ENCODE assay signal across 10 cellular contexts in the genomic region with DNA sequence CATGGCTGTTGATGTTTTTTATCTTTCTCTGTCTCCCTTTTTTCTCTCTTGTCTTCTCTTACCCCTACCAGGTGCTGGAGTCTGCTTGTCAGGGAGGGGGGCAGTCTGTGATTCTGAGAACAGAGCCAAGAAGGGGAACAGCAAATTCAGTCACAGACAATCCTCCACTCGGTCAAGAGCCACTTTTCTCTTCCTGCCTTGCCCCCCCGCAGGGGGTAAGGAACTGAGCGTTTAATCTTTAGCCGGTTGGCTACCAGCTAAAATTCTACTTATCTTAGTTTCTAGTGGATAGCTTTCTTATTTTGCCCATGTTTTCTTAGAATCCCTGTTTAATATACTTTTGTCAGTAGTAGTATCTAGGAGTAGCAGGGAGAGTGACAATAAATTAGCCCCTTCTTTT. TPM values are rescaled to one million over a fixed set of nuclear protein-coding genes. Genes with fewer than 3 reads are reported as not detected.
A peak's percentile ranks its signal among the peaks of the same experiment; 100 is the strongest.
DNase-seq lines count a peak whose midpoint lies in the region; ATAC-seq, FAIRE-seq and TF ChIP-seq lines count a peak whose summit lies in the region.
"Had no signal": no experiment of that assay in that cellular context is flagged by ENCODE, and none has a peak within 500 bp of the region (broad histone marks: within the 10 kb centered on the region; RNA-seq: fewer than 3 reads in every experiment).

No MANE protein-coding gene starts in this region.

- H3K4me1 ChIP-seq in keratinocyte (ENCODE audit: control insufficient read depth, extremely low read depth, insufficient read depth, low read length) (peaks cover 15% of the 10 kb centered on the region), thoracic aorta (ENCODE audit: control insufficient read depth in 1 of 2, low read depth in 2 of 2) (peaks cover 20 to 53% of the 10 kb centered on the region in 2 donors)
- H3K4me1 ChIP-seq: BE2C had no signal

- peak overlapping the region; percentile 47 for H3K4me2 ChIP-seq in keratinocyte (ENCODE audit: control insufficient read depth, extremely low read depth, insufficient read depth, low read depth, low read length)

- DNase-seq in activated T-cell treated with anti-CD3 and anti-CD28 coated beads, Interleukin-2, amount 50 U/mL, for 72 hours = no peak
- DNase-seq in activated T-cell treated with anti-CD3 and anti-CD28 coated beads, Interleukin-2, amount 50 U/mL, for 48 hours = no peak
- no peak for DNase-seq in activated T-helper 1 cell treated with anti-CD3 and anti-CD28 coated beads, Interleukin-12 subunit alpha, Interleukin-12 subunit beta, Interleukin-2, Interleukin-4 antibody, amounts not matched to agents 30 ng/mL and 10 ng/mL and 1 ng/mL, durations not matched to agents 14 hours and 24 hours and 36 hours (ENCODE audit: low spot score)
- DNase-seq in keratinocyte (ENCODE audit: low read depth, low spot score) (no peak), thoracic aorta (ENCODE audit: low spot score) (no peak), COR-L47 (lab: John Stamatoyannopoulos, UW) (no peak), DMS153 (lab: John Stamatoyannopoulos, UW) (no peak), SKM-1 (lab: John Stamatoyannopoulos, UW; ENCODE audit: unreplicated experiment) (no peak)
- DNase-seq: BE2C, Peyer's patch had no signal

- H4K20me1 ChIP-seq in keratinocyte (ENCODE audit: control insufficient read depth, extremely low read depth, insufficient read depth, low read length) = peaks cover 2% of the 10 kb centered on the region

- dilution Hi-C loops in keratinocyte (cut with MboI; ENCODE audit: extremely low pct_ligation_motif_present, low sequenced_read_pairs) = no loop called here

- H3K9me3 Mint-ChIP-seq in activated T-cell treated with anti-CD3 and anti-CD28 coated beads, Interleukin-2, amount 50 U/mL, for 72 hours = no peaks in the 10 kb centered on the region
- H3K9me3 Mint-ChIP-seq in activated T-helper 1 cell treated with anti-CD3 and anti-CD28 coated beads, Interleukin-12 subunit alpha, Interleukin-12 subunit beta, Interleukin-2, Interleukin-4 antibody, amounts not matched to agents 30 ng/mL and 10 ng/mL and 1 ng/mL, durations not matched to agents 14 hours and 24 hours and 36 hours = no peaks in the 10 kb centered on the region

- FAIRE-seq in keratinocyte (lab: Jason Lieb, UNC) = no peak

- peaks cover 62% of the 10 kb centered on the region for H3K79me2 ChIP-seq in keratinocyte (ENCODE audit: control insufficient read depth, insufficient read depth, low read length)

- H3K9me3 ChIP-seq in keratinocyte (ENCODE audit: control insufficient read depth, low read depth, low read length) (no peaks in the 10 kb centered on the region), thoracic aorta (no peaks in the 10 kb centered on the region)
- H3K9me3 ChIP-seq: BE2C, Peyer's patch had no signal

- ATAC-seq in activated T-cell treated with anti-CD3 and anti-CD28 coated beads, Interleukin-2, amount 50 U/mL, for 72 hours (replicated peaks in 1 of 2) = no peak
- no peak for ATAC-seq in thoracic aorta (ENCODE audit: insufficient number of reproducible peaks, low FRiP score, low read depth)

- TF ChIP-seq CTCF in keratinocyte (optimal IDR thresholded peaks at IDR 0.05 in 1 of 3, IDR thresholded peaks at IDR 0.05 in 1 of 3, conservative IDR thresholded peaks at IDR 0.05 in 1 of 3; ENCODE audit: extremely low read depth in 1 of 3, insufficient read depth in 2 of 3, low read length in 3 of 3) = no peak
- no peak for TF ChIP-seq CTCF in thoracic aorta (IDR thresholded peaks at IDR 0.05)

- H3K4me1 Mint-ChIP-seq in activated T-cell treated with anti-CD3 and anti-CD28 coated beads, Interleukin-2, amount 50 U/mL, for 72 hours (ENCODE audit: low read depth) = peaks cover 24% of the 10 kb centered on the region
- peaks cover 12% of the 10 kb centered on the region for H3K4me1 Mint-ChIP-seq in activated T-helper 1 cell treated with anti-CD3 and anti-CD28 coated beads, Interleukin-12 subunit alpha, Interleukin-12 subunit beta, Interleukin-2, Interleukin-4 antibody, amounts not matched to agents 30 ng/mL and 10 ng/mL and 1 ng/mL, durations not matched to agents 14 hours and 24 hours and 36 hours (ENCODE audit: low read depth)

- H3K4me3 Mint-ChIP-seq in activated T-cell treated with anti-CD3 and anti-CD28 coated beads, Interleukin-2, amount 50 U/mL, for 72 hours = peak overlapping the region; percentile 50 to 67
- peak overlapping the region; percentile 34 for H3K4me3 Mint-ChIP-seq in activated T-helper 1 cell treated with anti-CD3 and anti-CD28 coated beads, Interleukin-12 subunit alpha, Interleukin-12 subunit beta, Interleukin-2, Interleukin-4 antibody, amounts not matched to agents 30 ng/mL and 10 ng/mL and 1 ng/mL, durations not matched to agents 14 hours and 24 hours and 36 hours

- peaks cover 0 to 2% of the 10 kb centered on the region in 2 donors for H3K36me3 Mint-ChIP-seq in activated T-cell treated with anti-CD3 and anti-CD28 coated beads, Interleukin-2, amount 50 U/mL, for 72 hours (ENCODE audit: insufficient read depth in 2 of 2)
- H3K36me3 Mint-ChIP-seq in activated T-helper 1 cell treated with anti-CD3 and anti-CD28 coated beads, Interleukin-12 subunit alpha, Interleukin-12 subunit beta, Interleukin-2, Interleukin-4 antibody, amounts not matched to agents 30 ng/mL and 10 ng/mL and 1 ng/mL, durations not matched to agents 14 hours and 24 hours and 36 hours (ENCODE audit: low read depth) = peaks cover 3% of the 10 kb centered on the region

- H3K36me3 ChIP-seq in keratinocyte (ENCODE audit: control insufficient read depth in 2 of 2, extremely low read depth in 1 of 2, insufficient read depth in 2 of 2, low read length in 2 of 2) = peaks cover 0 to 1% of the 10 kb centered on the region in 2 experiments
- no peaks in the 10 kb centered on the region for H3K36me3 ChIP-seq in thoracic aorta
- H3K36me3 ChIP-seq: BE2C, Peyer's patch had no signal

- peak overlapping the region; percentile 13 for H3K27ac ChIP-seq in keratinocyte (ENCODE audit: control insufficient read depth, insufficient read depth, low read length)
- peak overlapping the region; percentile 99 for H3K27ac ChIP-seq in thoracic aorta
- H3K27ac ChIP-seq: Peyer's patch had no signal

- H3K27me3 Mint-ChIP-seq in activated T-cell treated with anti-CD3 and anti-CD28 coated beads, Interleukin-2, amount 50 U/mL, for 72 hours (ENCODE audit: low read depth) = peaks cover 22% of the 10 kb centered on the region
- peaks cover 64% of the 10 kb centered on the region for H3K27me3 Mint-ChIP-seq in activated T-helper 1 cell treated with anti-CD3 and anti-CD28 coated beads, Interleukin-12 subunit alpha, Interleukin-12 subunit beta, Interleukin-2, Interleukin-4 antibody, amounts not matched to agents 30 ng/mL and 10 ng/mL and 1 ng/mL, durations not matched to agents 14 hours and 24 hours and 36 hours (ENCODE audit: insufficient read depth)

- intact Hi-C loops in activated T-helper 1 cell treated with anti-CD3 and anti-CD28 coated beads, Interleukin-12 subunit alpha, Interleukin-12 subunit beta, Interleukin-2, Interleukin-4 antibody, amounts not matched to agents 30 ng/mL and 10 ng/mL and 1 ng/mL, durations not matched to agents 14 hours and 24 hours and 36 hours (cut with micrococcal nuclease) = loop anchor here (2.0 kb wide), 1 partner anchor 51 kb away; no protein-coding TSS in a partner anchor

- no peak overlapping the region for H2AFZ ChIP-seq in keratinocyte (ENCODE audit: control insufficient read depth, low read length)

- H3K9ac ChIP-seq in keratinocyte (ENCODE audit: control insufficient read depth, extremely low read depth, insufficient read depth, low read length) = no peak overlapping the region

- H3K9me1 ChIP-seq in keratinocyte (ENCODE audit: control insufficient read depth, extremely low read depth, insufficient read depth, low read length) = no peaks in the 10 kb centered on the region

- H3K27me3 ChIP-seq in keratinocyte (ENCODE audit: control insufficient read depth, extremely low read depth, insufficient read depth, low read length) (no peaks in the 10 kb centered on the region), thoracic aorta (replicated peaks; ENCODE audit: insufficient read depth) (no peaks in the 10 kb centered on the region)
- H3K27me3 ChIP-seq: Peyer's patch had no signal

- H3K4me3 ChIP-seq in keratinocyte (ENCODE audit: control insufficient read depth in 2 of 3, extremely low read depth in 1 of 3, insufficient read depth in 2 of 3, low read depth in 1 of 3, low read length in 3 of 3) (no peak overlapping the region), thoracic aorta (peak overlapping the region; percentile 99)

- no peak overlapping the region for H3K27ac Mint-ChIP-seq in activated T-cell treated with anti-CD3 and anti-CD28 coated beads, Interleukin-2, amount 50 U/mL, for 72 hours
- no peak overlapping the region for H3K27ac Mint-ChIP-seq in activated T-helper 1 cell treated with anti-CD3 and anti-CD28 coated beads, Interleukin-12 subunit alpha, Interleukin-12 subunit beta, Interleukin-2, Interleukin-4 antibody, amounts not matched to agents 30 ng/mL and 10 ng/mL and 1 ng/mL, durations not matched to agents 14 hours and 24 hours and 36 hours

RNA-seq across cellular contexts. Expression of gene RIMKLB, which starts 1.9 kb away (rescaled TPM):
- total RNA-seq in activated T-cell treated with anti-CD3 and anti-CD28 coated beads, Interleukin-2, amount 50 U/mL, for 72 hours = 1 to 10 TPM; 2.5 to 3.1 TPM
- total RNA-seq in activated T-helper 1 cell treated with anti-CD3 and anti-CD28 coated beads, Interleukin-12 subunit alpha, Interleukin-12 subunit beta, Interleukin-2, Interleukin-4 antibody, amounts not matched to agents 30 ng/mL and 10 ng/mL and 1 ng/mL, durations not matched to agents 14 hours and 24 hours and 36 hours = 0.47 and 0.52 TPM in 2 replicates
- 25.4 to 51.1 TPM (median 31.6 TPM) in 3 replicates for polyA plus RNA-seq in keratinocyte
- 45.1 TPM for polyA plus RNA-seq in keratinocyte (2011; ENCODE audit: low read depth)
- 14.5 and 19.7 TPM in 2 replicates for polyA plus RNA-seq in keratinocyte (2011; cell fraction: cytosol; rRNA removed)
- polyA plus RNA-seq in keratinocyte (2011; cell fraction: nucleus; rRNA removed) = 82.2 and 118 TPM in 2 replicates
- 28.7 and 46.4 TPM in 2 replicates for polyA plus RNA-seq in keratinocyte (2012; ENCODE audit: low replicate concordance)
- polyA minus RNA-seq in keratinocyte = 13.8 to 72.8 TPM (median 32.7 TPM) in 3 replicates
- 17.1 TPM for polyA minus RNA-seq in keratinocyte (2011; cell fraction: cytosol; rRNA and poly(A)+ RNA removed)
- polyA minus RNA-seq in keratinocyte (2011; cell fraction: nucleus; rRNA and poly(A)+ RNA removed) = 45.5 and 93.3 TPM in 2 replicates
- total RNA-seq in thoracic aorta = 100 to 1,000 TPM in 1 of 2 donors, 10 to 100 TPM in 1; 87.6 to 159 TPM

RNA-seq across cellular contexts. Expression of gene MFAP5, which starts 37.1 kb away (rescaled TPM):
- total RNA-seq in activated T-cell treated with anti-CD3 and anti-CD28 coated beads, Interleukin-2, amount 50 U/mL, for 72 hours = not detected
- not detected in 2 replicates for total RNA-seq in activated T-helper 1 cell treated with anti-CD3 and anti-CD28 coated beads, Interleukin-12 subunit alpha, Interleukin-12 subunit beta, Interleukin-2, Interleukin-4 antibody, amounts not matched to agents 30 ng/mL and 10 ng/mL and 1 ng/mL, durations not matched to agents 14 hours and 24 hours and 36 hours
- polyA plus RNA-seq in keratinocyte = 295 to 394 TPM (median 317 TPM) in 3 replicates
- 33.5 TPM for polyA plus RNA-seq in keratinocyte (2011; ENCODE audit: low read depth)
- polyA plus RNA-seq in keratinocyte (2011; cell fraction: cytosol; rRNA removed) = 174 and 334 TPM in 2 replicates
- 541 and 570 TPM in 2 replicates for polyA plus RNA-seq in keratinocyte (2011; cell fraction: nucleus; rRNA removed)
- polyA plus RNA-seq in keratinocyte (2012; ENCODE audit: low replicate concordance) = 84.4 and 142 TPM in 2 replicates
- 158 to 254 TPM (median 197 TPM) in 3 replicates for polyA minus RNA-seq in keratinocyte
- 115 TPM for polyA minus RNA-seq in keratinocyte (2011; cell fraction: cytosol; rRNA and poly(A)+ RNA removed)
- 126 and 277 TPM in 2 replicates for polyA minus RNA-seq in keratinocyte (2011; cell fraction: nucleus; rRNA and poly(A)+ RNA removed)
- 100 to 1,000 TPM; 158 to 186 TPM for total RNA-seq in thoracic aorta

Comparison
In these comparisons a context has a peak if more than half of its experiments do, and no peak if none do; other contexts are left out.
1. RNA of gene RIMKLB, which starts 1.9 kb away (total RNA-seq): 87.6 to 159 TPM in thoracic aorta; 2.5 to 3.1 TPM in activated T-cell treated with anti-CD3 and anti-CD28 coated beads, Interleukin-2, amount 50 U/mL, for 72 hours and 0.47 to 0.52 TPM in activated T-helper 1 cell treated with anti-CD3 and anti-CD28 coated beads, Interleukin-12 subunit alpha, Interleukin-12 subunit beta, Interleukin-2, Interleukin-4 antibody, amounts not matched to agents 30 ng/mL and 10 ng/mL and 1 ng/mL, durations not matched to agents 14 hours and 24 hours and 36 hours; every median in the first group is over 10 times any median in the second.
2. RNA of gene MFAP5, which starts 37.1 kb away (total RNA-seq): 158 to 186 TPM in thoracic aorta; not detected in activated T-cell treated with anti-CD3 and anti-CD28 coated beads, Interleukin-2, amount 50 U/mL, for 72 hours and not detected in activated T-helper 1 cell treated with anti-CD3 and anti-CD28 coated beads, Interleukin-12 subunit alpha, Interleukin-12 subunit beta, Interleukin-2, Interleukin-4 antibody, amounts not matched to agents 30 ng/mL and 10 ng/mL and 1 ng/mL, durations not matched to agents 14 hours and 24 hours and 36 hours; every median in the first group is over 100 times any median in the second.